8 cellular contexts compared by ENCODE assay signal in genomic region chr11:44568706-44569473, GRCh38. TPM values are rescaled to one million over a fixed set of nuclear protein-coding genes. Genes with fewer than 3 reads are reported as not detected.
DNase-seq lines count a peak whose midpoint lies in the region; ATAC-seq, FAIRE-seq and TF ChIP-seq lines count a peak whose summit lies in the region.

No MANE protein-coding gene starts in this region.

- TF ChIP-seq EP300 in HepG2 (IDR thresholded peaks at IDR 0.05; ENCODE audit: low read depth in 2 of 2, low read length in 2 of 2) (no peak), HepG2 (CRISPR knock-in tag; IDR thresholded peaks at IDR 0.05; ENCODE audit: borderline replicate concordance) (no peak)

- H3K4me1 ChIP-seq in liver (ENCODE audit: control insufficient read depth in 4 of 4, insufficient read depth in 4 of 4, low read length in 3 of 4) (peaks cover 10 to 43% (median 21%) of the 10 kb centered on the region in 4 donors), HepG2 (ENCODE audit: insufficient read depth, low read length) (peaks cover 8% of the 10 kb centered on the region), adipocyte (ENCODE audit: control insufficient read depth, insufficient read depth, low read length) (peaks cover 49% of the 10 kb centered on the region), hepatocyte (ENCODE audit: insufficient read depth) (peaks cover 25% of the 10 kb centered on the region)

- DNase-seq in HepG2 (ENCODE audit: low spot score) (no peak), SW480 (ENCODE audit: low spot score) (peak; percentile 84), adipocyte (ENCODE audit: low read depth) (peak; percentile 93), hepatocyte (ENCODE audit: low spot score) (peak; percentile 71), GM19240 (ENCODE audit: insufficient read length, low spot score) (no peak)
- peak; percentile 65 to 89 (median 74) for DNase-seq in stimulated activated CD4-positive, alpha-beta T cell treated with anti-CD3 and anti-CD28 coated beads, Interleukin-1b, Interleukin-23, amount 100 ng/mL, for 24 hours (ENCODE audit: low read depth in 4 of 4, low spot score in 1 of 4)

- H4K20me1 ChIP-seq in HepG2 (ENCODE audit: insufficient read depth, low read length) (no peaks in the 10 kb centered on the region), hepatocyte (ENCODE audit: insufficient read depth, poor library complexity, severe bottlenecking) (no peaks in the 10 kb centered on the region)

- BruUV-seq in HepG2 (replicated peaks; lab: Mats Ljungman, UMichigan) = no TSS peak

- TF ChIP-seq POLR2A in HepG2 (IDR thresholded peaks at IDR 0.05; ENCODE audit: insufficient read depth in 1 of 2, low read depth in 2 of 2, low read length in 2 of 2) = no peak

- H3K79me2 ChIP-seq in HepG2 (ENCODE audit: insufficient read depth, low read length) = no peaks in the 10 kb centered on the region
- no peaks in the 10 kb centered on the region for H3K79me2 ChIP-seq in hepatocyte

- POLR2A ChIA-PET in HepG2 (lab: Yijun Ruan, JAX) = no interaction called here

- 59% methylated on average over 14 of the region's 14 CpGs for WGBS in liver
- WGBS in HepG2 (ENCODE audit: low lambda C conversion rate) = 9% methylated on average over 4 of the region's 14 CpGs
- WGBS in hepatocyte (ENCODE audit: low lambda C conversion rate, missing lambda C conversion rate) = 55% methylated on average over 14 of the region's 14 CpGs

- no peak overlapping the region for H3K9ac ChIP-seq in liver (ENCODE audit: low read depth in 1 of 2, low read length in 2 of 2)
- no peak overlapping the region for H3K9ac ChIP-seq in HepG2 (ENCODE audit: insufficient read depth, low read depth, low read length)
- H3K9ac ChIP-seq in adipocyte (ENCODE audit: low read length) = peak overlapping the region; percentile 71

- H3K27me3 ChIP-seq in liver (ENCODE audit: control insufficient read depth in 4 of 4, insufficient read depth in 4 of 4, low read length in 3 of 4) = no peaks in the 10 kb centered on the region
- peaks cover 0 to 20% of the 10 kb centered on the region in 2 experiments; a peak in 2 of 5 replicates for H3K27me3 ChIP-seq in HepG2 (ENCODE audit: control insufficient read depth in 1 of 2, insufficient read depth in 2 of 2, low read length in 2 of 2)
- no peaks in the 10 kb centered on the region for H3K27me3 ChIP-seq in adipocyte (replicated peaks; ENCODE audit: control insufficient read depth, insufficient read depth, low read length)
- H3K27me3 ChIP-seq in hepatocyte = no peaks in the 10 kb centered on the region

- intact Hi-C loops in HepG2 (cut with micrococcal nuclease; ENCODE audit: unreplicated experiment) = no loop called here

- no peak overlapping the region for H3K4me2 ChIP-seq in HepG2 (ENCODE audit: low read depth, low read length)
- H3K4me2 ChIP-seq in hepatocyte = peak overlapping the region; percentile 41

- H3K4me3 ChIP-seq in liver (ENCODE audit: low read depth in 1 of 3, low read length in 3 of 3) = no peak overlapping the region
- no peak overlapping the region for H3K4me3 ChIP-seq in HepG2 (replicated peaks in 1 of 3; ENCODE audit: insufficient read depth in 1 of 3, low read depth in 2 of 3, low read length in 3 of 3)
- H3K4me3 ChIP-seq in adipocyte (ENCODE audit: low read length) = no peak overlapping the region
- H3K4me3 ChIP-seq in hepatocyte = no peak overlapping the region

- TF ChIP-seq RAD21 in liver (IDR thresholded peaks at IDR 0.05) = no peak
- TF ChIP-seq RAD21 in HepG2 (CRISPR knock-in tag; IDR thresholded peaks at IDR 0.05) = no peak

- H3K36me3 ChIP-seq in liver (ENCODE audit: control insufficient read depth in 4 of 4, insufficient read depth in 3 of 4, low read depth in 1 of 4, low read length in 3 of 4) (no peaks in the 10 kb centered on the region), HepG2 (replicated peaks in 1 of 2; ENCODE audit: control insufficient read depth in 1 of 2, insufficient read depth in 2 of 2, low read length in 2 of 2) (no peaks in the 10 kb centered on the region), adipocyte (ENCODE audit: control insufficient read depth, insufficient read depth, low read length, severe bottlenecking) (no peaks in the 10 kb centered on the region), hepatocyte (replicated peaks; ENCODE audit: insufficient read depth, low read depth) (no peaks in the 10 kb centered on the region)

- CTCF ChIA-PET in HepG2 (lab: Yijun Ruan, JAX; ENCODE audit: low intra/inter-chr PET ratio, low total read pairs) = no interaction called here

- H3K9me3 ChIP-seq in liver (ENCODE audit: control insufficient read depth in 4 of 4, low read length in 3 of 4) = no peaks in the 10 kb centered on the region
- no peaks in the 10 kb centered on the region for H3K9me3 ChIP-seq in HepG2 (ENCODE audit: low read length)
- H3K9me3 ChIP-seq in adipocyte (ENCODE audit: control insufficient read depth, low read length) = no peaks in the 10 kb centered on the region
- no peaks in the 10 kb centered on the region for H3K9me3 ChIP-seq in hepatocyte (ENCODE audit: low read depth)

- FAIRE-seq in HepG2 (lab: Jason Lieb, UNC) = no peak

- in situ Hi-C loops in HepG2 (cut with HindIII; ENCODE audit: extremely low pct_ligation_motif_present, low pct_unique_long_range_greater_than_20kb) = loop anchor here (10.0 kb wide), 1 partner anchor 46 kb away; no protein-coding TSS in a partner anchor

- H2AFZ ChIP-seq in HepG2 (ENCODE audit: low read length) (no peak overlapping the region), hepatocyte (no peak overlapping the region)

- H3K27ac ChIP-seq in liver (ENCODE audit: low read depth in 1 of 2, low read length in 2 of 2) (peak overlapping the region; percentile 29 to 64), HepG2 (ENCODE audit: extremely low read length, insufficient read depth, low read length) (no peak overlapping the region), hepatocyte (peak overlapping the region; percentile 71)

- no peaks in the 10 kb centered on the region for H3K9me2 ChIP-seq in hepatocyte (replicated peaks; ENCODE audit: insufficient read depth)

- TF ChIP-seq CTCF in liver (IDR thresholded peaks at IDR 0.05; ENCODE audit: low read depth, low read length, missing input control) (no peak), HepG2 (CRISPR knock-in tag; IDR thresholded peaks at IDR 0.05) (no peak), hepatocyte (IDR thresholded peaks at IDR 0.05; ENCODE audit: poor library complexity) (no peak)

- ATAC-seq in HepG2 (no peak), HG03159 (IDR thresholded peaks at IDR 0.05; ENCODE audit: unreplicated experiment) (peak; percentile 40)

TF ChIP-seq in liver, 16 proteins besides CTCF, POLR2A, EP300 and RAD21 (continues in another document):
- TF ChIP-seq YY1 (IDR thresholded peaks at IDR 0.05) (no peak), JUND (IDR thresholded peaks at IDR 0.05) (peak in 1 of 2 donors; percentile 35)

TF ChIP-seq in HepG2, 621 proteins besides CTCF, POLR2A, EP300 and RAD21 (continues in another document):
- TF ChIP-seq ZNF670 (CRISPR knock-in tag; IDR thresholded peaks at IDR 0.05; ENCODE audit: borderline replicate concordance) (no peak), PRMT3 (CRISPR knock-in tag; IDR thresholded peaks at IDR 0.05; ENCODE audit: borderline replicate concordance, low read depth) (no peak)

RNA-seq across cellular contexts. Expression of gene CD82, which starts 3.4 kb away (rescaled TPM):
- total RNA-seq in liver = 10 to 100 TPM; 27.4 to 59.5 TPM
- polyA plus RNA-seq in liver = 10 to 100 TPM; 36.0 to 82.6 TPM
- not detected in 2 replicates for total RNA-seq in HepG2 (2016; rRNA removed; fragmentation: Illumina TruSeq; extraction: Trizol)
- total RNA-seq in HepG2 (2016; cell fraction: cytosol; rRNA removed; fragmentation: Illumina TruSeq; extraction: Trizol; ENCODE audit: low read depth) = not detected in 2 replicates
- total RNA-seq in HepG2 (2016; cell fraction: insoluble cytoplasmic fraction; rRNA removed; fragmentation: Illumina TruSeq; extraction: Trizol) = not detected in 2 replicates
- total RNA-seq in HepG2 (2016; cell fraction: membrane; rRNA removed; fragmentation: Illumina TruSeq; extraction: Trizol) = not detected in 2 replicates
- total RNA-seq in HepG2 (2016; cell fraction: nucleus; rRNA removed; fragmentation: Illumina TruSeq; extraction: Trizol) = not detected in 2 replicates
- polyA plus RNA-seq in HepG2 (2011; rRNA removed) = 0.05 and 0.24 TPM in 2 replicates
- polyA plus RNA-seq in HepG2 (2011; cell fraction: cytosol; rRNA removed) = 0.13 and 0.16 TPM in 2 replicates
- 0.33 TPM in 1 of 2 replicates, not detected in the other for polyA plus RNA-seq in HepG2 (2011; cell fraction: nucleus; rRNA removed)
- polyA plus RNA-seq in HepG2 (2012) = 0.19 TPM in 1 of 2 replicates, not detected in the other
- polyA plus RNA-seq in HepG2 (2016; cell fraction: cytosol; fragmentation: Illumina TruSeq; extraction: Trizol; ENCODE audit: low read depth) = not detected in 2 replicates
- not detected in 2 replicates for polyA plus RNA-seq in HepG2 (2016; cell fraction: insoluble cytoplasmic fraction; fragmentation: Illumina TruSeq; extraction: Trizol; ENCODE audit: low read depth)
- not detected in 2 replicates for polyA plus RNA-seq in HepG2 (2016; cell fraction: membrane; fragmentation: Illumina TruSeq; extraction: Trizol; ENCODE audit: low read depth)
- polyA plus RNA-seq in HepG2 (2016; cell fraction: nucleus; fragmentation: Illumina TruSeq; extraction: Trizol; ENCODE audit: insufficient read depth, low read depth) = not detected in 2 replicates
- polyA minus RNA-seq in HepG2 (2011; rRNA and poly(A)+ RNA removed; ENCODE audit: low replicate concordance) = 0.52 and 13.0 TPM in 2 replicates
- polyA minus RNA-seq in HepG2 (2011; cell fraction: cytosol; rRNA and poly(A)+ RNA removed) = not detected in 2 replicates
- polyA minus RNA-seq in HepG2 (2011; cell fraction: nucleus; rRNA and poly(A)+ RNA removed) = not detected in 2 replicates
- 32.8 and 38.7 TPM in 2 replicates for total RNA-seq in hepatocyte
- 157 and 202 TPM in 2 replicates for polyA plus RNA-seq in hepatocyte

Comparison
In these comparisons a context has a peak if more than half of its experiments do, and no peak if none do; other contexts are left out.
1. RNA of gene CD82, which starts 3.4 kb away (total RNA-seq): 27.4 to 59.5 TPM in liver and 32.8 to 38.7 TPM in hepatocyte; not detected in HepG2; every median in the first group is over 10 times any median in the second.
2. DNase-seq: peak in SW480 (single experiment), adipocyte (single experiment), hepatocyte (single experiment) and stimulated activated CD4-positive, alpha-beta T cell treated with anti-CD3 and anti-CD28 coated beads, Interleukin-1b, Interleukin-23, amount 100 ng/mL, for 24 hours (4 of 4); none in HepG2 (single experiment) and GM19240 (single experiment).